In genomic region chr19:46407891-46408426, GRCh38 we compare ENCODE assay signal across 19 cellular contexts. TPM values are rescaled to one million over a fixed set of nuclear protein-coding genes. Genes with fewer than 3 reads are reported as not detected.
A peak's percentile ranks its signal among the peaks of the same experiment; 100 is the strongest.
DNase-seq lines count a peak whose midpoint lies in the region; ATAC-seq and TF ChIP-seq lines count a peak whose summit lies in the region.
"Had no signal": no experiment of that assay in that cellular context is flagged by ENCODE, and none has a peak within 500 bp of the region (broad histone marks: within the 10 kb centered on the region; RNA-seq: fewer than 3 reads in every experiment).

No MANE protein-coding gene starts in this region.

- H3K9me3 ChIP-seq in heart left ventricle (no peaks in the 10 kb centered on the region), neural cell (ENCODE audit: low read length) (no peaks in the 10 kb centered on the region)

- no peaks in the 10 kb centered on the region for H4K20me1 ChIP-seq in neural cell (ENCODE audit: insufficient read depth)

- H3K4me3 ChIP-seq in heart left ventricle (peak overlapping the region in 4 of 12 donors; percentile 23 to 43 (median 28)), neural cell (ENCODE audit: low read length) (no peak overlapping the region)

- H3K4me2 ChIP-seq in neural cell (ENCODE audit: low read length), result no peak overlapping the region

- TF ChIP-seq EP300 in neural cell (conservative IDR thresholded peaks at IDR 0.05; ENCODE audit: poor library complexity, severe bottlenecking), result no peak

- TF ChIP-seq POLR2A in heart left ventricle (IDR thresholded peaks at IDR 0.05), result no peak

- TF ChIP-seq CTCF in heart left ventricle (IDR thresholded peaks at IDR 0.05) (no peak), neural cell (IDR thresholded peaks at IDR 0.05; ENCODE audit: poor library complexity, severe bottlenecking) (no peak)

- intact Hi-C loops in Right ventricle myocardium inferior (cut with DNase I), result no loop called here
- intact Hi-C loops in cardiac septum (cut with DNase I), result no loop called here
- intact Hi-C loops in heart left ventricle (cut with DNase I), result no loop called here

- peaks cover 15% of the 10 kb centered on the region for H3K79me2 ChIP-seq in neural cell (replicated peaks; ENCODE audit: insufficient read depth, low read length)

- peak overlapping the region; percentile 56 for H3K9ac ChIP-seq in neural cell (ENCODE audit: low read length)

- peak; percentile 53 for DNase-seq in Right ventricle myocardium inferior (ENCODE audit: missing footprints)
- DNase-seq in cardiac septum (ENCODE audit: low spot score), result no peak
- no peak for DNase-seq in heart left ventricle
- DNase-seq in OCI-M1 (lab: John Stamatoyannopoulos, UW), result no peak
- DNase-seq in occipital lobe (lab: John Stamatoyannopoulos, UW), result no peak
- DNase-seq in SW480 (ENCODE audit: low spot score), result no peak
- DNase-seq in activated T-cell treated with anti-CD3 and anti-CD28 coated beads for 4 hours, result no peak
- DNase-seq: 8988T; activated CD8-positive, alpha-beta memory T cell treated with anti-CD3 and anti-CD28 coated beads for 24 hours; CD4-positive, CD25-positive, alpha-beta regulatory T cell; DMS79 treated with DMSO at 0.1 percent for 48 hours; naive thymus-derived CD4-positive, alpha-beta T cell; SW 1271 had no signal

- no peak overlapping the region for H2AFZ ChIP-seq in neural cell (ENCODE audit: low read depth, low read length)

- H3K9me2 ChIP-seq in neural cell (ENCODE audit: insufficient read depth, low read length), result no peaks in the 10 kb centered on the region

- TF ChIP-seq RAD21 in neural cell (conservative IDR thresholded peaks at IDR 0.05), result no peak

- H3K4me1 ChIP-seq in heart left ventricle, result peaks cover 0 to 65% (median 22%) of the 10 kb centered on the region in 12 donors

- ATAC-seq in Right ventricle myocardium inferior (peak; percentile 14), heart left ventricle (peak in 3 of 4 donors; percentile 6 to 17 (median 13))
- ATAC-seq: naive thymus-derived CD4-positive, alpha-beta T cell had no signal

- H3K36me3 ChIP-seq in heart left ventricle (peaks cover 0 to 12% (median 0%) of the 10 kb centered on the region in 9 donors), neural cell (ENCODE audit: insufficient read depth, low read length) (no peaks in the 10 kb centered on the region)

- WGBS in heart left ventricle, 4 donors, result 24 to 31% (median 28%) methylated on average over 13 to 14 of the region's 14 CpGs

- H3K27me3 ChIP-seq in heart left ventricle (peaks cover 0 to 69% (median 16%) of the 10 kb centered on the region in 9 donors), neural cell (ENCODE audit: insufficient read depth, low read depth, low read length) (no peaks in the 10 kb centered on the region)

- H3K27ac ChIP-seq in heart left ventricle, result peak overlapping the region in 7 of 12 donors; percentile 10 to 71 (median 59)
- no peak overlapping the region for H3K27ac ChIP-seq in neural cell (ENCODE audit: low read length)

- no peaks in the 10 kb centered on the region for H3F3A ChIP-seq in neural cell (ENCODE audit: insufficient read depth, low read length, poor library complexity, severe bottlenecking)

TF ChIP-seq in neural cell, 6 proteins besides CTCF, POLR2A, EP300 and RAD21:
- peak; percentile 18 for TF ChIP-seq POLR2AphosphoS5 (IDR thresholded peaks at IDR 0.05)
- TF ChIP-seq, protein P1, sequence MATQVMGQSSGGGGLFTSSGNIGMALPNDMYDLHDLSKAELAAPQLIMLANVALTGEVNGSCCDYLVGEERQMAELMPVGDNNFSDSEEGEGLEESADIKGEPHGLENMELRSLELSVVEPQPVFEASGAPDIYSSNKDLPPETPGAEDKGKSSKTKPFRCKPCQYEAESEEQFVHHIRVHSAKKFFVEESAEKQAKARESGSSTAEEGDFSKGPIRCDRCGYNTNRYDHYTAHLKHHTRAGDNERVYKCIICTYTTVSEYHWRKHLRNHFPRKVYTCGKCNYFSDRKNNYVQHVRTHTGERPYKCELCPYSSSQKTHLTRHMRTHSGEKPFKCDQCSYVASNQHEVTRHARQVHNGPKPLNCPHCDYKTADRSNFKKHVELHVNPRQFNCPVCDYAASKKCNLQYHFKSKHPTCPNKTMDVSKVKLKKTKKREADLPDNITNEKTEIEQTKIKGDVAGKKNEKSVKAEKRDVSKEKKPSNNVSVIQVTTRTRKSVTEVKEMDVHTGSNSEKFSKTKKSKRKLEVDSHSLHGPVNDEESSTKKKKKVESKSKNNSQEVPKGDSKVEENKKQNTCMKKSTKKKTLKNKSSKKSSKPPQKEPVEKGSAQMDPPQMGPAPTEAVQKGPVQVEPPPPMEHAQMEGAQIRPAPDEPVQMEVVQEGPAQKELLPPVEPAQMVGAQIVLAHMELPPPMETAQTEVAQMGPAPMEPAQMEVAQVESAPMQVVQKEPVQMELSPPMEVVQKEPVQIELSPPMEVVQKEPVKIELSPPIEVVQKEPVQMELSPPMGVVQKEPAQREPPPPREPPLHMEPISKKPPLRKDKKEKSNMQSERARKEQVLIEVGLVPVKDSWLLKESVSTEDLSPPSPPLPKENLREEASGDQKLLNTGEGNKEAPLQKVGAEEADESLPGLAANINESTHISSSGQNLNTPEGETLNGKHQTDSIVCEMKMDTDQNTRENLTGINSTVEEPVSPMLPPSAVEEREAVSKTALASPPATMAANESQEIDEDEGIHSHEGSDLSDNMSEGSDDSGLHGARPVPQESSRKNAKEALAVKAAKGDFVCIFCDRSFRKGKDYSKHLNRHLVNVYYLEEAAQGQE (IDR thresholded peaks at IDR 0.05; ENCODE audit: borderline replicate concordance), result no peak

RNA-seq across cellular contexts. Expression of gene CCDC8, which starts 5.4 kb away (rescaled TPM):
- total RNA-seq in Right ventricle myocardium inferior (28.9 TPM), cardiac septum (34.2 TPM), heart left ventricle (10 to 100 TPM; 13.6 to 30.6 (median 24.7) TPM), occipital lobe (4.7 TPM)
- polyA plus RNA-seq in heart left ventricle (10 to 100 TPM; 17.8 to 19.0 TPM), neural cell (0.84 and 2.4 TPM in 2 replicates)
- polyA minus RNA-seq in neural cell, result 1.7 and 2.2 TPM in 2 replicates
- total RNA-seq: CD4-positive, CD25-positive, alpha-beta regulatory T cell; naive thymus-derived CD4-positive, alpha-beta T cell; NCI-H460 had no signal
- polyA plus RNA-seq: CD4-positive, CD25-positive, alpha-beta regulatory T cell; naive thymus-derived CD4-positive, alpha-beta T cell had no signal

RNA-seq across cellular contexts. Expression of gene PNMA8C, which starts 20.8 kb away (rescaled TPM):
- total RNA-seq in Right ventricle myocardium inferior (not detected), cardiac septum (0.16 TPM), heart left ventricle (under 1 TPM in 7 of 9 donors, not detected in 2; 0.07 to 0.19 (median 0.12) TPM), occipital lobe (25.3 TPM)
- polyA plus RNA-seq in heart left ventricle (under 1 TPM in 1 of 2 donors, not detected in 1; 0.08 TPM), neural cell (16.1 and 17.2 TPM in 2 replicates)
- polyA minus RNA-seq in neural cell, result 27.9 and 29.0 TPM in 2 replicates
- total RNA-seq: CD4-positive, CD25-positive, alpha-beta regulatory T cell; dermis microvascular lymphatic vessel endothelial cell; naive thymus-derived CD4-positive, alpha-beta T cell; NCI-H460; renal cortical epithelial cell; subcutaneous adipose tissue had no signal
- polyA plus RNA-seq: CD4-positive, CD25-positive, alpha-beta regulatory T cell; liver; naive thymus-derived CD4-positive, alpha-beta T cell had no signal

Comparison
In these comparisons a context has a peak if more than half of its experiments do, and no peak if none do; other contexts are left out.
1. RNA of gene PNMA8C, which starts 20.8 kb away (total RNA-seq): 25.3 TPM in occipital lobe (single experiment); 0.16 TPM in cardiac septum (single experiment), 0.07 to 0.19 TPM in heart left ventricle and not detected in Right ventricle myocardium inferior (single experiment); every median in the first group is over 10 times any median in the second.